13 cellular contexts compared by ENCODE assay signal in the genomic region with DNA sequence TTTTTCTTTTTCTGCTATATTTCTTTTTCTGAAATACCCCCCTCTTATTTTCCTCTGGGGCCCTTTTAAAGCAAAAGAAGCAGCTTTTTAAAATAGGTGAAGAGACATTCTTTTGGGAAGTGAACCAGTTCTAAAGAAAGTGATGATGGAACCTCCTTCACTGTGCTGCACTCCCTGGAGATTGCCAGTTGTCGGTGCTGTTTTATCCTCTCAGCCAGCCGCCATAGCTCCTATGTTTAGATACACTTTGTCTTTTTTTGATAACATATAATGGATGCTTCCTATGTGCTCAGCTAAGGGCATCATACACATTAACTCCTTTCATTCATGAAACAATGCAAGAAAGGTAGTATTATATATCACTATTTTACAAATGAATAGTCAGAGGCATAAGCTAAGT. TPM values are rescaled to one million over a fixed set of nuclear protein-coding genes. Genes with fewer than 3 reads are reported as not detected.
DNase-seq lines count a peak whose midpoint lies in the region; ATAC-seq and TF ChIP-seq lines count a peak whose summit lies in the region.
"Had no signal": no experiment of that assay in that cellular context is flagged by ENCODE, and none has a peak within 500 bp of the region (broad histone marks: within the 10 kb centered on the region; RNA-seq: fewer than 3 reads in every experiment).

No MANE protein-coding gene starts in this region.

- POLR2A ChIA-PET in WTC11 (lab: Charles Lee), result no interaction called here

- DNase-seq in HFF-Myc (ENCODE audit: extremely low read depth, low read depth) (no peak), WTC11 (ENCODE audit: low spot score) (no peak), left ventricle myocardium superior (no peak), osteocyte (ENCODE audit: extremely low spot score, unreplicated experiment) (no peak), H4 (ENCODE audit: low spot score) (no peak)
- DNase-seq: activated T-cell treated with anti-CD3 and anti-CD28 coated beads, Interleukin-2, amount 50 U/mL, for 1 hour; central memory CD4-positive, alpha-beta T cell; foreskin melanocyte; NCI-H2081 treated with DMSO at 0.1 percent for 48 hours; RPMI8226 had no signal

- ATAC-seq in WTC11, result peak; percentile 78
- peak; percentile 64 for ATAC-seq in left ventricle myocardium superior
- ATAC-seq in HG03460 (IDR thresholded peaks at IDR 0.05; ENCODE audit: unreplicated experiment), result no peak
- ATAC-seq in GM19351 (IDR thresholded peaks at IDR 0.05; ENCODE audit: unreplicated experiment), result no peak

- peak; percentile 14 for TF ChIP-seq CTCF in HFF-Myc (IDR thresholded peaks at IDR 0.05; ENCODE audit: low read depth, low read length, missing control alignments)
- TF ChIP-seq CTCF in WTC11 (IDR thresholded peaks at IDR 0.05), result no peak
- TF ChIP-seq CTCF in osteocyte (IDR thresholded peaks at IDR 0.05), result peak; percentile 30

- intact Hi-C loops in left ventricle myocardium superior (cut with micrococcal nuclease), result no loop called here

- no peaks in the 10 kb centered on the region for H3K36me3 Mint-ChIP-seq in WTC11
- H3K36me3 Mint-ChIP-seq in osteocyte (ENCODE audit: unreplicated experiment), result peaks cover 4% of the 10 kb centered on the region
- H3K36me3 Mint-ChIP-seq: mesothelial cell of epicardium had no signal

- CTCF ChIA-PET in WTC11 (lab: Charles Lee), result interaction anchor here (0.7 to 1.4 kb wide), 7 partner anchors 41 to 249 kb away, joined by 3 to 8 read pairs (median 3); no protein-coding TSS in a partner anchor

- H3K9me3 Mint-ChIP-seq in WTC11, result 0 out of 2 replicates have a peak, but pooled peaks cover 4% of the 10 kb centered on the region
- no peaks in the 10 kb centered on the region for H3K9me3 Mint-ChIP-seq in osteocyte (ENCODE audit: unreplicated experiment)
- H3K9me3 Mint-ChIP-seq: mesothelial cell of epicardium had no signal

- no peak overlapping the region for H3K27ac Mint-ChIP-seq in WTC11
- H3K27ac Mint-ChIP-seq in osteocyte (ENCODE audit: unreplicated experiment), result no peak overlapping the region
- H3K27ac Mint-ChIP-seq: mesothelial cell of epicardium had no signal

- no peak overlapping the region for H3K4me3 ChIP-seq in HFF-Myc (replicated peaks; ENCODE audit: low read depth, low read length)

- H3K27me3 Mint-ChIP-seq in WTC11 (ENCODE audit: low read depth), result no peaks in the 10 kb centered on the region
- H3K27me3 Mint-ChIP-seq in osteocyte (ENCODE audit: unreplicated experiment), result no peaks in the 10 kb centered on the region

- H3K4me3 Mint-ChIP-seq in WTC11, result no peak overlapping the region
- H3K4me3 Mint-ChIP-seq in osteocyte (ENCODE audit: unreplicated experiment), result no peak overlapping the region
- H3K4me3 Mint-ChIP-seq: mesothelial cell of epicardium had no signal

- H3K4me1 Mint-ChIP-seq in WTC11 (no peaks in the 10 kb centered on the region), osteocyte (ENCODE audit: unreplicated experiment) (no peaks in the 10 kb centered on the region)
- H3K4me1 Mint-ChIP-seq: mesothelial cell of epicardium had no signal

TF ChIP-seq in WTC11, 78 proteins besides CTCF, POLR2A, EP300 and RAD21:
- no peak for TF ChIP-seq ZBTB21 (CRISPR knock-in tag; IDR thresholded peaks at IDR 0.05; ENCODE audit: borderline replicate concordance)
- no peak for TF ChIP-seq PRRX2 (CRISPR knock-in tag; IDR thresholded peaks at IDR 0.05)
- TF ChIP-seq TEAD1 (CRISPR knock-in tag; IDR thresholded peaks at IDR 0.05), result no peak
- no peak for TF ChIP-seq ZNF232 (CRISPR knock-in tag; IDR thresholded peaks at IDR 0.05)
- TF ChIP-seq, protein P1, sequence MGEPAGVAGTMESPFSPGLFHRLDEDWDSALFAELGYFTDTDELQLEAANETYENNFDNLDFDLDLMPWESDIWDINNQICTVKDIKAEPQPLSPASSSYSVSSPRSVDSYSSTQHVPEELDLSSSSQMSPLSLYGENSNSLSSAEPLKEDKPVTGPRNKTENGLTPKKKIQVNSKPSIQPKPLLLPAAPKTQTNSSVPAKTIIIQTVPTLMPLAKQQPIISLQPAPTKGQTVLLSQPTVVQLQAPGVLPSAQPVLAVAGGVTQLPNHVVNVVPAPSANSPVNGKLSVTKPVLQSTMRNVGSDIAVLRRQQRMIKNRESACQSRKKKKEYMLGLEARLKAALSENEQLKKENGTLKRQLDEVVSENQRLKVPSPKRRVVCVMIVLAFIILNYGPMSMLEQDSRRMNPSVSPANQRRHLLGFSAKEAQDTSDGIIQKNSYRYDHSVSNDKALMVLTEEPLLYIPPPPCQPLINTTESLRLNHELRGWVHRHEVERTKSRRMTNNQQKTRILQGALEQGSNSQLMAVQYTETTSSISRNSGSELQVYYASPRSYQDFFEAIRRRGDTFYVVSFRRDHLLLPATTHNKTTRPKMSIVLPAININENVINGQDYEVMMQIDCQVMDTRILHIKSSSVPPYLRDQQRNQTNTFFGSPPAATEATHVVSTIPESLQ (CRISPR knock-in tag; IDR thresholded peaks at IDR 0.05), result no peak
- no peak for TF ChIP-seq SMAD3 (CRISPR knock-in tag; IDR thresholded peaks at IDR 0.05; ENCODE audit: borderline replicate concordance)
- no peak for TF ChIP-seq HMGA2 (CRISPR knock-in tag; IDR thresholded peaks at IDR 0.05)
- TF ChIP-seq KAT7 (CRISPR knock-in tag; IDR thresholded peaks at IDR 0.05; ENCODE audit: borderline replicate concordance), result no peak
- no peak for TF ChIP-seq ZMAT4 (CRISPR knock-in tag; IDR thresholded peaks at IDR 0.05)
- no peak for TF ChIP-seq MYBL2 (CRISPR knock-in tag; IDR thresholded peaks at IDR 0.05)
- TF ChIP-seq ZNF396 (CRISPR knock-in tag; IDR thresholded peaks at IDR 0.05; ENCODE audit: borderline replicate concordance), result no peak
- no peak for TF ChIP-seq OVOL2 (CRISPR knock-in tag; IDR thresholded peaks at IDR 0.05; ENCODE audit: borderline replicate concordance)
- TF ChIP-seq ZNF671 (CRISPR knock-in tag; IDR thresholded peaks at IDR 0.05), result no peak
- no peak for TF ChIP-seq TEAD4 (CRISPR knock-in tag; IDR thresholded peaks at IDR 0.05)
- TF ChIP-seq EMX1 (CRISPR knock-in tag; IDR thresholded peaks at IDR 0.05), result no peak
- no peak for TF ChIP-seq NR1H2 (CRISPR knock-in tag; IDR thresholded peaks at IDR 0.05)

RNA-seq across cellular contexts. Expression of gene CFAP300, which starts 14.0 kb away (rescaled TPM):
- total RNA-seq in WTC11 (2021), result 1.1 to 2.2 TPM (median 1.9 TPM) in 3 replicates
- total RNA-seq in left ventricle myocardium superior, result 0.20 TPM
- 3.1 and 4.9 TPM in 2 replicates for total RNA-seq in osteocyte
- total RNA-seq in H4 (2014; rRNA removed; shearing (Covaris generic)), result 1.9 and 8.3 TPM in 2 replicates

RNA-seq across cellular contexts. Expression of gene YAP1, which starts 49.0 kb away (rescaled TPM):
- total RNA-seq in WTC11 (2021) (88.7 to 101 TPM (median 98.9 TPM) in 3 replicates), left ventricle myocardium superior (98.6 TPM), osteocyte (126 and 128 TPM in 2 replicates)
- total RNA-seq in H4 (2014; rRNA removed; shearing (Covaris generic)), result 32.0 and 41.1 TPM in 2 replicates

Comparison
In these comparisons a context has a peak if more than half of its experiments do, and no peak if none do; other contexts are left out.
1. ATAC-seq: peak in WTC11 (single experiment) and left ventricle myocardium superior (single experiment); none in HG03460 (single experiment) and GM19351 (single experiment).